Comparison of ENCODE assay signal across 11 cellular contexts in genomic region chr7:116706668-116707126, GRCh38. TPM values are rescaled to one million over a fixed set of nuclear protein-coding genes. Genes with fewer than 3 reads are reported as not detected.
DNase-seq lines count a peak whose midpoint lies in the region; ATAC-seq and TF ChIP-seq lines count a peak whose summit lies in the region.
"Had no signal": no experiment of that assay in that cellular context is flagged by ENCODE, and none has a peak within 500 bp of the region (broad histone marks: within the 10 kb centered on the region; RNA-seq: fewer than 3 reads in every experiment).

No MANE protein-coding gene starts in this region.

- ATAC-seq in GM21423 (IDR thresholded peaks at IDR 0.05; ENCODE audit: unreplicated experiment) = no peak

- H3K9me3 ChIP-seq in stomach (no peaks in the 10 kb centered on the region), BE2C (no peaks in the 10 kb centered on the region)

- intact Hi-C loops in stomach (cut with DNase I; ENCODE audit: low total_unique reads) (no loop called here), posterior vena cava (cut with DNase I) (no loop called here)

- TF ChIP-seq POLR2A in stomach (IDR thresholded peaks at IDR 0.05) = no peak

- no peak for TF ChIP-seq EP300 in stomach (IDR thresholded peaks at IDR 0.05)

- H3K27ac ChIP-seq in stomach = peak overlapping the region in 3 of 5 donors; percentile 13 to 70 (median 44)
- H3K27ac ChIP-seq: dorsolateral prefrontal cortex had no signal

- DNase-seq in NCI-H2081 (lab: John Stamatoyannopoulos, UW) (peak; percentile 22 to 72), NCI-H2081 treated with DMSO at 0.1 percent for 48 hours (lab: John Stamatoyannopoulos, UW) (no peak), RPMI7951 (ENCODE audit: low read depth) (peak; percentile 88), fibroblast of villous mesenchyme (ENCODE audit: low read depth) (peak; percentile 53), stomach (no peak), posterior vena cava (ENCODE audit: low spot score) (no peak), BE2C (no peak)
- DNase-seq: activated CD4-positive, alpha-beta T cell treated with anti-CD3 and anti-CD28 coated beads, Interleukin-2, amount 50 U/mL, for 48 hours; dorsolateral prefrontal cortex; NCI-H524 had no signal

- H3K4me1 ChIP-seq in stomach (peaks cover 2 to 41% (median 4%) of the 10 kb centered on the region in 4 donors), BE2C (no peaks in the 10 kb centered on the region)

- H3K27me3 ChIP-seq in stomach (no peaks in the 10 kb centered on the region), BE2C (no peaks in the 10 kb centered on the region; the same call in 1 of the 2 replicates)

- H3K36me3 ChIP-seq in stomach (no peaks in the 10 kb centered on the region), BE2C (no peaks in the 10 kb centered on the region)

- peak overlapping the region; percentile 22 for H3K4me3 ChIP-seq in fibroblast of villous mesenchyme (ENCODE audit: low read depth, low read length)
- H3K4me3 ChIP-seq in stomach = no peak overlapping the region
- no peak overlapping the region for H3K4me3 ChIP-seq in BE2C (ENCODE audit: low read depth, low read length)

- no peak for TF ChIP-seq CTCF in fibroblast of villous mesenchyme (IDR thresholded peaks at IDR 0.05; ENCODE audit: insufficient read depth, low read depth, low read length)
- no peak for TF ChIP-seq CTCF in stomach (IDR thresholded peaks at IDR 0.05)
- no peak for TF ChIP-seq CTCF in BE2C (IDR thresholded peaks at IDR 0.05; ENCODE audit: low read depth, low read length)

- 18 to 35% (median 29%) methylated on average over 3 of the region's 3 CpGs for WGBS in stomach, 5 donors

RNA-seq across cellular contexts. Expression of gene MET, which starts 34.7 kb away (rescaled TPM):
- total RNA-seq in RPMI7951 (2014; rRNA removed; shearing (Covaris generic)) = 52.7 and 62.1 TPM in 2 replicates
- 23.8 and 48.8 TPM in 2 replicates for total RNA-seq in fibroblast of villous mesenchyme
- 10 to 100 TPM in 3 of 5 donors, 1 to 10 TPM in 1, under 1 TPM in 1; 0.58 to 36.2 (median 14.5) TPM for total RNA-seq in stomach
- polyA plus RNA-seq in stomach = 1 to 10 TPM; 2.0 to 3.7 (median 2.9) TPM
- 10 to 100 TPM; 15.7 to 26.8 TPM for total RNA-seq in posterior vena cava
- polyA plus RNA-seq in BE2C (2012; ENCODE audit: insufficient read depth, insufficient read length, low read depth) = 0.54 TPM

Comparison
In these comparisons a context has a peak if more than half of its experiments do, and no peak if none do; other contexts are left out.
1. DNase-seq: peak in NCI-H2081 (2 of 2), RPMI7951 (single experiment) and fibroblast of villous mesenchyme (single experiment); none in NCI-H2081 treated with DMSO at 0.1 percent for 48 hours (single experiment), stomach (single experiment), posterior vena cava (single experiment) and BE2C (single experiment).